Comparison of ENCODE assay signal across 23 cellular contexts in genomic region chr4:88734403-88734949, GRCh38. TPM values are rescaled to one million over a fixed set of nuclear protein-coding genes. Genes with fewer than 3 reads are reported as not detected.
DNase-seq lines count a peak whose midpoint lies in the region; ATAC-seq and TF ChIP-seq lines count a peak whose summit lies in the region.
"Had no signal": no experiment of that assay in that cellular context is flagged by ENCODE, and none has a peak within 500 bp of the region (broad histone marks: within the 10 kb centered on the region; RNA-seq: fewer than 3 reads in every experiment).

No MANE protein-coding gene starts in this region.

- intact Hi-C loops in left ventricle myocardium superior (cut with micrococcal nuclease): no loop called here
- intact Hi-C loops in gastrocnemius medialis (cut with DNase I; ENCODE audit: low total_unique reads): no loop called here

- no peak for TF ChIP-seq POLR2A in gastrocnemius medialis (IDR thresholded peaks at IDR 0.05)

- H3K27me3 ChIP-seq in RWPE2 (ENCODE audit: insufficient read depth, poor library complexity, severe bottlenecking) (no peaks in the 10 kb centered on the region), gastrocnemius medialis (no peaks in the 10 kb centered on the region)
- H3K27me3 ChIP-seq: heart right ventricle had no signal

- ATAC-seq in RWPE2 (ENCODE audit: low read depth) (peak; percentile 16; the same call in 2 of the 3 replicates), left ventricle myocardium superior (peak; percentile 14), gastrocnemius medialis (no peak), HG03108 (IDR thresholded peaks at IDR 0.05; ENCODE audit: unreplicated experiment) (no peak), HG03565 (IDR thresholded peaks at IDR 0.05; ENCODE audit: unreplicated experiment) (no peak)
- ATAC-seq: naive thymus-derived CD8-positive, alpha-beta T cell had no signal

- in situ Hi-C loops in G401 (cut with HindIII; ENCODE audit: low sequenced_read_pairs): no loop called here
- in situ Hi-C loops in gastrocnemius medialis (cut with MboI; ENCODE audit: low sequenced_read_pairs in 4 of 4): no loop called here

- TF ChIP-seq CTCF in RWPE2 (IDR thresholded peaks at IDR 0.05; ENCODE audit: poor library complexity, severe bottlenecking) (no peak), gastrocnemius medialis (IDR thresholded peaks at IDR 0.05 in 4 of 5, conservative IDR thresholded peaks at IDR 0.05 in 1 of 5) (no peak)

- H3K9me3 ChIP-seq in RWPE2 (ENCODE audit: severe bottlenecking) (no peaks in the 10 kb centered on the region), gastrocnemius medialis (no peaks in the 10 kb centered on the region)
- H3K9me3 ChIP-seq: heart right ventricle, SK-N-SH had no signal

- no peak overlapping the region for H3K27ac ChIP-seq in RWPE2 (ENCODE audit: poor library complexity, severe bottlenecking)
- peak overlapping the region; percentile 79 to 90 (median 86) for H3K27ac ChIP-seq in gastrocnemius medialis
- H3K27ac ChIP-seq: epithelial cell of prostate had no signal

- peak; percentile 16 for DNase-seq in G401 (ENCODE audit: low spot score)
- DNase-seq in RWPE2 (ENCODE audit: low spot score): no peak
- DNase-seq in left ventricle myocardium superior: no peak
- DNase-seq in gastrocnemius medialis: no peak
- DNase-seq in NCI-H82 treated with DMSO at 0.1 percent for 48 hours (lab: John Stamatoyannopoulos, UW; ENCODE audit: unreplicated experiment): no peak
- DNase-seq: activated CD4-positive, alpha-beta T cell treated with anti-CD3 and anti-CD28 coated beads for 48 hours; CD8-positive, alpha-beta memory T cell; DMS153; GDM1; GOT3; heart right ventricle; naive thymus-derived CD8-positive, alpha-beta T cell; NCI-H1092; NCI-H187; RPMI8226; SK-N-SH; stimulated activated CD4-positive, alpha-beta T cell treated with anti-CD3 and anti-CD28 coated beads, Interleukin-12 subunit alpha, Interleukin-12 subunit beta, amount 100 ng/mL, for 4 hours; stimulated activated CD4-positive, alpha-beta T cell treated with anti-CD3 and anti-CD28 coated beads, Interleukin-4, amount 100 ng/mL, for 24 hours; stimulated activated naive CD4-positive, alpha-beta T cell treated with Interleukin-2 at 50 U/mL for 16 hours; T-helper 2 cell had no signal

- H3K4me1 ChIP-seq in RWPE2 (ENCODE audit: insufficient read depth, poor library complexity, severe bottlenecking) (no peaks in the 10 kb centered on the region), gastrocnemius medialis (peaks cover 31 to 41% of the 10 kb centered on the region in 2 donors)

- H3K4me3 ChIP-seq in RWPE2 (ENCODE audit: severe bottlenecking): no peak overlapping the region
- no peak overlapping the region for H3K4me3 ChIP-seq in gastrocnemius medialis
- H3K4me3 ChIP-seq: heart right ventricle had no signal

- H3K36me3 ChIP-seq in RWPE2 (ENCODE audit: low read depth): no peaks in the 10 kb centered on the region
- peaks cover 0 to 29% of the 10 kb centered on the region in 2 donors for H3K36me3 ChIP-seq in gastrocnemius medialis

RNA-seq across cellular contexts. Expression of gene NAP1L5, which starts 36.8 kb away (rescaled TPM):
- total RNA-seq in G401 (2014; rRNA removed; shearing (Covaris generic)): 5.4 and 6.3 TPM in 2 replicates
- 1.6 TPM for total RNA-seq in left ventricle myocardium superior
- 1 to 10 TPM in 3 of 4 donors, under 1 TPM in 1; 0.20 to 2.9 (median 1.9) TPM for total RNA-seq in gastrocnemius medialis

Comparison
In these comparisons a context has a peak if more than half of its experiments do, and no peak if none do; other contexts are left out.
1. ATAC-seq: peak in RWPE2 (single experiment) and left ventricle myocardium superior (single experiment); none in gastrocnemius medialis (0 of 2), HG03108 (single experiment) and HG03565 (single experiment).